ENCODE assay signal across 8 cellular contexts in genomic region chr9:19049872-19050636, GRCh38. TPM values are rescaled to one million over a fixed set of nuclear protein-coding genes. Genes with fewer than 3 reads are reported as not detected.
DNase-seq lines count a peak whose midpoint lies in the region; ATAC-seq, FAIRE-seq and TF ChIP-seq lines count a peak whose summit lies in the region.

No MANE protein-coding gene starts in this region.

- H3K4me3 ChIP-seq in esophagus (ENCODE audit: low read depth in 1 of 2, low read length in 2 of 2) = peak overlapping the region; percentile 90 to 91
- peak overlapping the region; percentile 88 for H3K4me3 ChIP-seq in naive thymus-derived CD4-positive, alpha-beta T cell (ENCODE audit: low read length)

- DNase-seq in AG20443 (ENCODE audit: low spot score) (peak; percentile 49), H54 (ENCODE audit: insufficient read length, low spot score) (no peak), T-helper 17 cell (no peak), GM19238 (ENCODE audit: insufficient read length, low spot score) (no peak), NCI-H226 (no peak)
- DNase-seq in naive thymus-derived CD4-positive, alpha-beta T cell = peak in 6 of 9 donors; percentile 4 to 18 (median 12)

- no peaks in the 10 kb centered on the region for H3K36me3 ChIP-seq in esophagus (ENCODE audit: control insufficient read depth in 2 of 2, insufficient read depth in 2 of 2, low read length in 1 of 2)
- H3K36me3 ChIP-seq in naive thymus-derived CD4-positive, alpha-beta T cell (ENCODE audit: control insufficient read depth in 2 of 3, insufficient read depth in 3 of 3, low read length in 3 of 3) = no peaks in the 10 kb centered on the region

- H3K36me3 Mint-ChIP-seq in T-helper 17 cell (ENCODE audit: low read depth) = peaks cover 4% of the 10 kb centered on the region
- peaks cover 0 to 14% (median 8%) of the 10 kb centered on the region in 5 donors for H3K36me3 Mint-ChIP-seq in naive thymus-derived CD4-positive, alpha-beta T cell

- H3K27ac ChIP-seq in esophagus (ENCODE audit: low read depth in 2 of 2, low read length in 1 of 2) = peak overlapping the region; percentile 98 to 99
- H3K27ac ChIP-seq in naive thymus-derived CD4-positive, alpha-beta T cell (ENCODE audit: low read depth, low read length) = peak overlapping the region; percentile 85

- peak; percentile 73 for FAIRE-seq in H54 (lab: Jason Lieb, UNC)

- peaks cover 0 to 4% of the 10 kb centered on the region in 2 donors for H3K4me1 ChIP-seq in esophagus (ENCODE audit: control insufficient read depth in 2 of 2, insufficient read depth in 2 of 2, low read length in 1 of 2)
- peaks cover 20% of the 10 kb centered on the region in 2 donors for H3K4me1 ChIP-seq in naive thymus-derived CD4-positive, alpha-beta T cell (ENCODE audit: control insufficient read depth in 2 of 2, insufficient read depth in 2 of 2, low read length in 2 of 2)

- H3K9me3 Mint-ChIP-seq in naive thymus-derived CD4-positive, alpha-beta T cell = peaks cover 0 to 30% (median 1%) of the 10 kb centered on the region in 11 donors

- no peaks in the 10 kb centered on the region for H3K27me3 ChIP-seq in esophagus (ENCODE audit: control insufficient read depth in 1 of 2, insufficient read depth in 2 of 2, low read length in 2 of 2)
- no peaks in the 10 kb centered on the region for H3K27me3 ChIP-seq in naive thymus-derived CD4-positive, alpha-beta T cell (ENCODE audit: control insufficient read depth in 2 of 2, insufficient read depth in 2 of 2, low read length in 2 of 2)

- TF ChIP-seq POLR2A in H54 (IDR thresholded peaks at IDR 0.05; ENCODE audit: low read depth, low read length) = no peak

- CTCF ChIA-PET in naive thymus-derived CD4-positive, alpha-beta T cell (lab: Charles Lee) = interaction anchor here (2.5 kb wide), 1 partner anchor 124 kb away, joined by 19 read pairs; no protein-coding TSS in a partner anchor

- H3K9me3 ChIP-seq in T-helper 17 cell (ENCODE audit: control insufficient read depth, low read length, poor library complexity, severe bottlenecking) (no peaks in the 10 kb centered on the region), esophagus (ENCODE audit: control insufficient read depth in 2 of 2, insufficient read depth in 1 of 2, low read depth in 1 of 2, low read length in 1 of 2) (no peaks in the 10 kb centered on the region)
- H3K9me3 ChIP-seq in naive thymus-derived CD4-positive, alpha-beta T cell (ENCODE audit: control insufficient read depth in 2 of 3, low read length in 3 of 3) = peaks cover 0 to 4% (median 0%) of the 10 kb centered on the region in 3 experiments

- peaks cover 21% of the 10 kb centered on the region for H3K4me1 Mint-ChIP-seq in T-helper 17 cell
- H3K4me1 Mint-ChIP-seq in naive thymus-derived CD4-positive, alpha-beta T cell = peaks cover 6 to 50% (median 42%) of the 10 kb centered on the region in 7 donors

- ATAC-seq in T-helper 17 cell = no peak
- no peak for ATAC-seq in naive thymus-derived CD4-positive, alpha-beta T cell
- ATAC-seq in GM18520 (IDR thresholded peaks at IDR 0.05; ENCODE audit: unreplicated experiment) = no peak

- intact Hi-C loops in naive thymus-derived CD4-positive, alpha-beta T cell (cut with micrococcal nuclease) = loop anchor here (1.0 to 5.0 kb wide), 12 partner anchors 52 to 1982 kb away; partner anchors contain the start of genes DENND4C (in 2 of the 2), HAUS6 (in 2 of the 2), MLLT3 (in 2 of the 2) and PLIN2 (in 2 of the 2)

- no peaks in the 10 kb centered on the region for H3K27me3 Mint-ChIP-seq in T-helper 17 cell
- H3K27me3 Mint-ChIP-seq in naive thymus-derived CD4-positive, alpha-beta T cell = peaks cover 0 to 2% (median 0%) of the 10 kb centered on the region in 5 donors

- H3K4me3 Mint-ChIP-seq in T-helper 17 cell = peak overlapping the region; percentile 94
- peak overlapping the region; percentile 92 to 99 (median 95) for H3K4me3 Mint-ChIP-seq in naive thymus-derived CD4-positive, alpha-beta T cell

- POLR2A ChIA-PET in naive thymus-derived CD4-positive, alpha-beta T cell (lab: Charles Lee) = interaction anchor here (0.9 to 2.4 kb wide), 4 partner anchors 180 to 415 kb away, joined by 3 to 14 read pairs (median 8); partner anchors contain the start of genes DENND4C and RPS6

- 4% methylated on average over 36 of the region's 36 CpGs for WGBS in esophagus, 2 donors

- peak overlapping the region; percentile 98 for H3K27ac Mint-ChIP-seq in T-helper 17 cell
- H3K27ac Mint-ChIP-seq in naive thymus-derived CD4-positive, alpha-beta T cell = peak overlapping the region; percentile 93 to 100 (median 98)

RNA-seq across cellular contexts. Expression of gene RRAGA, which starts 0.8 kb away (rescaled TPM):
- 10 to 100 TPM; 35.2 to 37.0 TPM for total RNA-seq in T-helper 17 cell
- polyA plus RNA-seq in esophagus = 10 to 100 TPM; 22.5 to 73.6 TPM
- total RNA-seq in naive thymus-derived CD4-positive, alpha-beta T cell = 10 to 100 TPM; 25.9 to 53.6 (median 51.9) TPM
- 100 to 1,000 TPM in 1 of 2 donors, 10 to 100 TPM in 1; 80.2 to 111 TPM for polyA plus RNA-seq in naive thymus-derived CD4-positive, alpha-beta T cell

RNA-seq across cellular contexts. Expression of gene SAXO1, which starts 17.0 kb away (rescaled TPM):
- not detected for total RNA-seq in T-helper 17 cell
- polyA plus RNA-seq in esophagus = under 1 TPM in 1 of 2 donors, not detected in 1; 0.02 TPM
- under 1 TPM in 2 of 5 experiments, not detected in 3; 0.27 to 0.32 TPM for total RNA-seq in naive thymus-derived CD4-positive, alpha-beta T cell
- under 1 TPM; 0.13 to 0.45 TPM for polyA plus RNA-seq in naive thymus-derived CD4-positive, alpha-beta T cell

RNA-seq across cellular contexts. Expression of gene HAUS6, which starts 52.6 kb away (rescaled TPM):
- 10 to 100 TPM; 12.3 to 13.6 TPM for total RNA-seq in T-helper 17 cell
- 1 to 10 TPM; 2.7 TPM for polyA plus RNA-seq in esophagus
- total RNA-seq in naive thymus-derived CD4-positive, alpha-beta T cell = 10 to 100 TPM; 11.4 to 25.4 (median 19.6) TPM
- 1 to 10 TPM; 5.1 to 5.5 TPM for polyA plus RNA-seq in naive thymus-derived CD4-positive, alpha-beta T cell

Comparison
In these comparisons a context has a peak if more than half of its experiments do, and no peak if none do; other contexts are left out.
1. DNase-seq: peak in AG20443 (single experiment) and naive thymus-derived CD4-positive, alpha-beta T cell (6 of 9); none in H54 (single experiment), T-helper 17 cell (0 of 3), GM19238 (single experiment) and NCI-H226 (single experiment).